In genomic region chr17:33459078-33459940, GRCh38 we compare ENCODE assay signal across 19 cellular contexts.
DNase-seq lines count a peak whose midpoint lies in the region; ATAC-seq lines count a peak whose summit lies in the region.
"Had no signal": no experiment of that assay in that cellular context is flagged by ENCODE, and none has a peak within 500 bp of the region (broad histone marks: within the 10 kb centered on the region; RNA-seq: fewer than 3 reads in every experiment).

No MANE protein-coding gene starts in this region.

- H3K4me3 ChIP-seq in iPS DF 6.9 (ENCODE audit: low read length) = no peak overlapping the region

- ATAC-seq in GM19035 (IDR thresholded peaks at IDR 0.05; ENCODE audit: unreplicated experiment) = peak; percentile 79
- ATAC-seq in GM18907 (IDR thresholded peaks at IDR 0.05; ENCODE audit: unreplicated experiment) = no peak
- no peak for ATAC-seq in HG02852 (IDR thresholded peaks at IDR 0.05; ENCODE audit: unreplicated experiment)
- no peak for ATAC-seq in GM21381 (IDR thresholded peaks at IDR 0.05; ENCODE audit: unreplicated experiment)
- ATAC-seq: activated CD8-positive, alpha-beta T cell treated with anti-CD3 and anti-CD28 coated beads, Interleukin-2, amount 10 ng/mL, durations not matched to agents 7 days and 5 days; left colon; stimulated activated effector memory CD8-positive, alpha-beta T cell treated with anti-CD3 and anti-CD28 coated beads, Interleukin-12 subunit alpha, Interleukin-12 subunit beta, amount 100 ng/mL, for 72 hours had no signal

- H3K9me3 ChIP-seq in iPS DF 6.9 (ENCODE audit: control insufficient read depth, insufficient read depth, low read length) = no peaks in the 10 kb centered on the region

- in situ Hi-C loops in ACHN (cut with HindIII; ENCODE audit: low pct_ligation_motif_present, low pct_unique_long_range_greater_than_20kb, low sequenced_read_pairs) = no loop called here

- H3K4me1 ChIP-seq in iPS DF 6.9 (ENCODE audit: control insufficient read depth, insufficient read depth, low read length) = no peaks in the 10 kb centered on the region

- H3K36me3 ChIP-seq in iPS DF 6.9 (ENCODE audit: control insufficient read depth, insufficient read depth, low read length) = no peaks in the 10 kb centered on the region

- H3K27ac ChIP-seq in iPS DF 6.9 (ENCODE audit: low read length) = no peak overlapping the region
- H3K27ac ChIP-seq: VCaP had no signal

- no CpG with 5 or more reads among the region's 17 CpGs for WGBS in iPS DF 6.9 (ENCODE audit: insufficient coverage, insufficient read length)

- peaks cover 5% of the 10 kb centered on the region; the same call in 1 of the 2 replicates for H3K27me3 ChIP-seq in iPS DF 6.9 (ENCODE audit: control insufficient read depth, insufficient read depth, low read length)

- DNase-seq in ACHN (peak; percentile 51), LHCN-M2 (ENCODE audit: low read depth) (peak; percentile 77), iPS DF 6.9 (ENCODE audit: low read depth, low spot score) (peak; percentile 7), activated T-cell treated with anti-CD3 and anti-CD28 coated beads for 4 hours (no peak)
- DNase-seq: activated CD8-positive, alpha-beta T cell treated with anti-CD3 and anti-CD28 coated beads, Interleukin-2, amount 10 ng/mL, durations not matched to agents 7 days and 5 days; activated naive CD4-positive, alpha-beta T cell treated with anti-CD3 and anti-CD28 coated beads, Interleukin-2, amount 50 U/mL, for 16 hours; activated T-cell treated with anti-CD3 and anti-CD28 coated beads, Interleukin-2, amount 50 U/mL, for 48 hours; hippocampal formation; left colon; NCI-H2029 treated with DMSO at 0.1 percent for 48 hours; NCI-H510A; SHP77 treated with DMSO at 0.1 percent for 48 hours; stimulated activated CD4-positive, alpha-beta T cell treated with anti-CD3 and anti-CD28 coated beads, Interleukin-15, amount 100 ng/mL, for 24 hours had no signal
